In genomic region chr3:32037932-32038271, GRCh38 we compare ENCODE assay signal across 1 cellular context.
TF ChIP-seq lines count a peak whose summit lies in the region.

No MANE protein-coding gene starts in this region.

TF ChIP-seq in GM23338, 12 proteins besides CTCF, POLR2A, EP300 and RAD21 (continued from another document):
- TF ChIP-seq ZNF462 (CRISPR knock-in tag; IDR thresholded peaks at IDR 0.05) (no peak), REST (IDR thresholded peaks at IDR 0.05; ENCODE audit: unreplicated experiment) (no peak)
